8 cellular contexts compared by ENCODE assay signal in genomic region chr11:90204832-90205646, GRCh38. TPM values are rescaled to one million over a fixed set of nuclear protein-coding genes. Genes with fewer than 3 reads are reported as not detected.
A peak's percentile ranks its signal among the peaks of the same experiment; 100 is the strongest.
DNase-seq lines count a peak whose midpoint lies in the region; ATAC-seq, FAIRE-seq and TF ChIP-seq lines count a peak whose summit lies in the region.

No MANE protein-coding gene starts in this region.

- H3K36me3 ChIP-seq in right atrium auricular region (peaks cover 48% of the 10 kb centered on the region), Karpas-422 (ENCODE audit: insufficient read depth, low read length) (peaks cover 91% of the 10 kb centered on the region), neural cell (ENCODE audit: insufficient read depth, low read length) (peaks cover 12% of the 10 kb centered on the region)

- H3K79me2 ChIP-seq in Karpas-422 (ENCODE audit: low read length) (peaks cover 56% of the 10 kb centered on the region), neural cell (replicated peaks; ENCODE audit: insufficient read depth, low read length) (no peaks in the 10 kb centered on the region)

- ATAC-seq in left ventricle myocardium superior, result no peak
- peak; percentile 87 for ATAC-seq in GM21723 (IDR thresholded peaks at IDR 0.05; ENCODE audit: unreplicated experiment)

- H3K4me2 ChIP-seq in Karpas-422 (ENCODE audit: low read depth, low read length, poor library complexity, severe bottlenecking) (no peak overlapping the region), neural cell (ENCODE audit: low read length) (no peak overlapping the region)

- intact Hi-C loops in left ventricle myocardium superior (cut with micrococcal nuclease), result no loop called here

- H3K4me1 ChIP-seq in right atrium auricular region (peaks cover 0 to 5% of the 10 kb centered on the region in 2 donors), Karpas-422 (ENCODE audit: low read length) (peaks cover 11% of the 10 kb centered on the region)

- H2AFZ ChIP-seq in Karpas-422 (ENCODE audit: low read length) (no peak overlapping the region), neural cell (ENCODE audit: low read depth, low read length) (no peak overlapping the region)

- peak; percentile 68 for FAIRE-seq in endometrium (lab: Jason Lieb, UNC)

- TF ChIP-seq CTCF in right atrium auricular region (IDR thresholded peaks at IDR 0.05), result peak; percentile 72 to 91
- peak; percentile 88 for TF ChIP-seq CTCF in RWPE1 (conservative IDR thresholded peaks at IDR 0.05; ENCODE audit: low read depth)
- peak; percentile 84 for TF ChIP-seq CTCF in neural cell (IDR thresholded peaks at IDR 0.05; ENCODE audit: poor library complexity, severe bottlenecking)

- H3K27me3 ChIP-seq in right atrium auricular region (no peaks in the 10 kb centered on the region), Karpas-422 (ENCODE audit: low read length) (no peaks in the 10 kb centered on the region), neural cell (ENCODE audit: insufficient read depth, low read depth, low read length) (no peaks in the 10 kb centered on the region)

- H3K4me3 ChIP-seq in right atrium auricular region (no peak overlapping the region), Karpas-422 (ENCODE audit: low read length) (no peak overlapping the region), neural cell (ENCODE audit: low read length) (no peak overlapping the region)

- peak; percentile 73 for TF ChIP-seq RAD21 in neural cell (conservative IDR thresholded peaks at IDR 0.05)

- TF ChIP-seq EP300 in neural cell (conservative IDR thresholded peaks at IDR 0.05; ENCODE audit: poor library complexity, severe bottlenecking), result no peak

- DNase-seq in right atrium auricular region (ENCODE audit: low spot score) (no peak), left ventricle myocardium superior (no peak), Karpas-422 (peak; percentile 90), RWPE1 (ENCODE audit: low spot score) (peak; percentile 35), occipital lobe (lab: John Stamatoyannopoulos, UW) (no peak)

- H3F3A ChIP-seq in neural cell (ENCODE audit: insufficient read depth, low read length, poor library complexity, severe bottlenecking), result no peaks in the 10 kb centered on the region

- no peaks in the 10 kb centered on the region for H3K9me2 ChIP-seq in Karpas-422 (replicated peaks; ENCODE audit: insufficient read depth, low read length)
- H3K9me2 ChIP-seq in neural cell (ENCODE audit: insufficient read depth, low read length), result no peaks in the 10 kb centered on the region

- POLR2A ChIA-PET in RWPE1 (lab: Yijun Ruan, JAX; ENCODE audit: low non-redundant PET), result no interaction called here

- no peaks in the 10 kb centered on the region for H3K9me3 ChIP-seq in right atrium auricular region
- no peaks in the 10 kb centered on the region for H3K9me3 ChIP-seq in Karpas-422 (ENCODE audit: low read length)
- H3K9me3 ChIP-seq in neural cell (ENCODE audit: low read length), result no peaks in the 10 kb centered on the region

- peaks cover 10% of the 10 kb centered on the region for H4K20me1 ChIP-seq in Karpas-422 (ENCODE audit: insufficient read depth, low read depth, low read length)
- no peaks in the 10 kb centered on the region for H4K20me1 ChIP-seq in neural cell (ENCODE audit: insufficient read depth)

- H3K27ac ChIP-seq in right atrium auricular region, result no peak overlapping the region
- H3K27ac ChIP-seq in Karpas-422 (ENCODE audit: low read length), result 0 out of 2 replicates have a peak overlapping the region, but pooled peaks have one; percentile 2
- H3K27ac ChIP-seq in RWPE1, result no peak overlapping the region
- H3K27ac ChIP-seq in neural cell (ENCODE audit: low read length), result no peak overlapping the region

- CTCF ChIA-PET in RWPE1 (lab: Yijun Ruan, JAX), result interaction anchor here (0.5 to 1.3 kb wide), 8 partner anchors 9 to 1416 kb away, joined by 3 to 5 read pairs (median 3); no protein-coding TSS in a partner anchor

- no peak overlapping the region for H3K9ac ChIP-seq in Karpas-422 (ENCODE audit: low read length)
- H3K9ac ChIP-seq in neural cell (ENCODE audit: low read length), result no peak overlapping the region

TF ChIP-seq in neural cell, 6 proteins besides CTCF, POLR2A, EP300 and RAD21:
- TF ChIP-seq EZH2 (IDR thresholded peaks at IDR 0.05; ENCODE audit: borderline replicate concordance, insufficient read depth, low read length, poor library complexity, severe bottlenecking), result no peak
- peak; percentile 74 for TF ChIP-seq SMC3 (conservative IDR thresholded peaks at IDR 0.05; ENCODE audit: poor library complexity)

RNA-seq across cellular contexts. Expression of gene CHORDC1, which starts 17.8 kb away (rescaled TPM):
- total RNA-seq in right atrium auricular region (10 to 100 TPM; 40.4 to 49.2 TPM), left ventricle myocardium superior (37.9 TPM), occipital lobe (68.9 TPM)
- total RNA-seq in Karpas-422 (2014; rRNA removed; shearing (Covaris generic); ENCODE audit: low replicate concordance), result 134 and 204 TPM in 2 replicates
- 63.9 and 86.5 TPM in 2 replicates for polyA plus RNA-seq in neural cell
- polyA minus RNA-seq in neural cell, result 110 and 139 TPM in 2 replicates

Comparison
In these comparisons a context has a peak if more than half of its experiments do, and no peak if none do; other contexts are left out.
1. DNase-seq: peak in Karpas-422 (single experiment) and RWPE1 (single experiment); none in right atrium auricular region (single experiment), left ventricle myocardium superior (single experiment) and occipital lobe (single experiment).
2. Peak in every context shown above with its lines, with median percentiles within 50 percentile points of each other: CTCF ChIP-seq.